In the genomic region with DNA sequence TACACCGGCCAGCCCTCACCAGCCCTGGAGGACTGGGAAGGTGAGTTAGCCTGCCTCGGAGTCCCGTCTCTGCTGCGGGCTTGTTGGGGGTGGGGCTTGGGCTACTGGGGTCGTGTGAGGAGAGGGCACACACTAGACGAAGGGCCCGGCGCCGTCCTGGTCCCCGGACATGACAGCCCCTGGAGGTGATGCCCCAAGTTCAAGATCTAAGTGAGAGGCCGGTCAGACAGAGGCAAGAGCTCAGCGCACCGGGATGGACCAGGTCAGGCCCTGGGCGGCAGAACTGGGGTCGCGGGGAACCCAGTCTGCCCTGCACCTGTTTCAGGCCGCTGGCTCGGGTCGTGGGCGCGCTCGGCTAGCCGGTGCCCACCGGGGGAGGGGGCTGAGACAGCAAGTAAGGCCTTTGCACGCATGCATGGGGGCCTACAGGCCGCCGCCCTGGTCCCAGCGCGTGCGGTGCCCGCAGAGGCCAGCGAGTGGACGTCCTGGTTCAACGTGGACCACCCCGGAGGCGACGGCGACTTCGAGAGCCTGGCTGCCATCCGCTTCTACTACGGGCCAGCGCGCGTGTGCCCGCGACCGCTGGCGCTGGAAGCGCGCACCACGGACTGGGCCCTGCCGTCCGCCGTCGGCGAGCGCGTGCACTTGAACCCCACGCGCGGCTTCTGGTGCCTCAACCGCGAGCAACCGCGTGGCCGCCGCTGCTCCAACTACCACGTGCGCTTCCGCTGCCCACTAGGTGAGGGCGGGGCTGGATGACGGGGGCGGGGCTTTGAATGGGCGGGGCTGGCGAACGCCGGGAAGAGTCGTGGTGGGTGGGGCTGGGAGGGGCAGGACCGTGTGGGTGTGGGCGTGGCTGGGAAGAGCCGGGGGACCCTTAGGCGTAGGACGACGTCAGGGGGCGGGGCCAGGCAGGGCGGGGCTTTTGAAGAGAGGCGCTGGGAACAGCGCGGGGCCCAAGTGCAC, we compare ENCODE assay signal across 7 cellular contexts. TPM values are rescaled to one million over a fixed set of nuclear protein-coding genes. Genes with fewer than 3 reads are reported as not detected.
DNase-seq lines count a peak whose midpoint lies in the region; ATAC-seq and TF ChIP-seq lines count a peak whose summit lies in the region.

No MANE protein-coding gene starts in this region.

- intact Hi-C loops in sciatic nerve (cut with DNase I): loop anchor here (5.0 kb wide), 1 partner anchor 417 kb away; no protein-coding TSS in a partner anchor

- DNase-seq in NCI-H526 treated with DMSO at 0.1 percent for 48 hours (lab: John Stamatoyannopoulos, UW) (peak; percentile 59), activated T-cell treated with anti-CD3 and anti-CD28 coated beads for 48 hours (ENCODE audit: low read depth) (peak; percentile 77), fibroblast of the conjunctiva (ENCODE audit: low read depth) (peak; percentile 69), sciatic nerve (ENCODE audit: low spot score) (peak; percentile 81), GDM1 (lab: John Stamatoyannopoulos, UW) (no peak), medulla oblongata (ENCODE audit: extremely low spot score) (no peak)

- peak; percentile 68 for ATAC-seq in sciatic nerve
- ATAC-seq in GM18505 (IDR thresholded peaks at IDR 0.05; ENCODE audit: unreplicated experiment): no peak

- no peak for TF ChIP-seq POLR2A in GM18505 (IDR thresholded peaks at IDR 0.05; ENCODE audit: borderline replicate concordance, extremely low read depth, insufficient read depth, insufficient read length)

RNA-seq across cellular contexts. Expression of gene CILP2, which starts 2.0 kb away (rescaled TPM):
- total RNA-seq in sciatic nerve: 0.27 TPM

RNA-seq across cellular contexts. Expression of gene YJEFN3, which starts 11.3 kb away (rescaled TPM):
- total RNA-seq in sciatic nerve: 4.9 TPM

RNA-seq across cellular contexts. Expression of gene NDUFA13, which starts 24.0 kb away (rescaled TPM):
- total RNA-seq in sciatic nerve: 206 TPM

RNA-seq across cellular contexts. Expression of gene TSSK6, which starts 24.7 kb away (rescaled TPM):
- 1.3 TPM for total RNA-seq in sciatic nerve

Comparison
In these comparisons a context has a peak if more than half of its experiments do, and no peak if none do; other contexts are left out.
1. DNase-seq: peak in NCI-H526 treated with DMSO at 0.1 percent for 48 hours (single experiment), activated T-cell treated with anti-CD3 and anti-CD28 coated beads for 48 hours (single experiment), fibroblast of the conjunctiva (single experiment) and sciatic nerve (single experiment); none in GDM1 (single experiment) and medulla oblongata (single experiment).